Comparison of ENCODE assay signal across 1 cellular context in the genomic region with DNA sequence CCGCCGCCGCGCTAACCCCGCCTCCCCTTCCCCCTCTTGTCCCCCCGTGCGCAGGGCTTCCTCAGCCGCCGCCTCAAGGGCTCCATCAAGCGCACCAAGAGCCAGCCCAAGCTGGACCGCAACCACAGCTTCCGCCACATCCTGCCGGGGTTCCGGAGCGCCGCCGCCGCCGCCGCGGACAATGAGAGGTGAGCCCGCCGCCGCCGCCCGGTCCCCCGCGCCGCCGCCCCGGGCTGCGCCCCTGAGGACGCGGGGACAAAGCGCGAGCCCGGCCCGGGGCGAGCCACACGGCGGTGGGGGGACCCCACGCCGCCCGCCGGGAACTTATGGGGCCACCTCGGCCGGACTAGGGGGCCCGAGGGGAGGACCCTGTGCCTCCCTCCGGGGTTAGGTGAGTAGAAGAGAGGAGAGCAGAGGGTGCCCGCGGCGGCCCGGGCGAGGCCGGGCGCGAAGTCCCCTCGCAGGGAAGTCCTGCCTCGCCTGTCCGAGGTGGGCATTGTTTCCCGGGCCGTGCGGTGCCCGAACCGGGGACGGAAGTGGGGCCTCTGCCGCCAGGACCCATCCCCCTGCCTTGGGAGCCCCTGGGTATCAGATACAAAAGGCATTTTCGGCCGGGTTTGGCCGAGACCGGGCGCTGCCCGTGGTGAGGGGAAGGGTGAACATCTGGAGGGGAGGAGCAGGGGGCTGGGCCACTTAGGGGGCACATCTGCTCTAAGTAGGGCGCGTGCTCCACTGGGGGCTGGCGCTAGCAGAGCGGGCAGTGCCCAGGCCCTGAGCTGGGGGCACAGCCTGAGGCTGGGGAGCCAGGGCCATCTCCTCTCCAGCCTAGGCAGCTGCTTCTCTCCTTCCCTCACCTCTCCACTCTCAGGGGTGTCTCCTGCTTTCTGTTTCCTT.
A peak's percentile ranks its signal among the peaks of the same experiment; 100 is the strongest.
TF ChIP-seq lines count a peak whose summit lies in the region.

No MANE protein-coding gene starts in this region.

TF ChIP-seq in GM12878, 131 proteins besides CTCF, POLR2A, EP300 and RAD21 (continued from another document):
- no peak for TF ChIP-seq NKRF (conservative IDR thresholded peaks at IDR 0.05)
- TF ChIP-seq, protein P1, sequence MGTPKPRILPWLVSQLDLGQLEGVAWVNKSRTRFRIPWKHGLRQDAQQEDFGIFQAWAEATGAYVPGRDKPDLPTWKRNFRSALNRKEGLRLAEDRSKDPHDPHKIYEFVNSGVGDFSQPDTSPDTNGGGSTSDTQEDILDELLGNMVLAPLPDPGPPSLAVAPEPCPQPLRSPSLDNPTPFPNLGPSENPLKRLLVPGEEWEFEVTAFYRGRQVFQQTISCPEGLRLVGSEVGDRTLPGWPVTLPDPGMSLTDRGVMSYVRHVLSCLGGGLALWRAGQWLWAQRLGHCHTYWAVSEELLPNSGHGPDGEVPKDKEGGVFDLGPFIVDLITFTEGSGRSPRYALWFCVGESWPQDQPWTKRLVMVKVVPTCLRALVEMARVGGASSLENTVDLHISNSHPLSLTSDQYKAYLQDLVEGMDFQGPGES (IDR thresholded peaks at IDR 0.05) = no peak
- TF ChIP-seq SMC3 (IDR thresholded peaks at IDR 0.05; ENCODE audit: borderline replicate concordance, low read length) = no peak
- no peak for TF ChIP-seq ZSCAN29 (IDR thresholded peaks at IDR 0.05)
- peak; percentile 97 for TF ChIP-seq SUZ12 (IDR thresholded peaks at IDR 0.05; ENCODE audit: unreplicated experiment)
